In genomic region chr6:151154418-151154817, GRCh38 we compare ENCODE assay signal across 12 cellular contexts.
DNase-seq lines count a peak whose midpoint lies in the region; ATAC-seq and TF ChIP-seq lines count a peak whose summit lies in the region.
"Had no signal": no experiment of that assay in that cellular context is flagged by ENCODE, and none has a peak within 500 bp of the region (broad histone marks: within the 10 kb centered on the region; RNA-seq: fewer than 3 reads in every experiment).

No MANE protein-coding gene starts in this region.

- H3K27me3 Mint-ChIP-seq in MCF 10A (ENCODE audit: insufficient read depth, unreplicated experiment) = peaks cover 24% of the 10 kb centered on the region

- no peaks in the 10 kb centered on the region for H3K36me3 ChIP-seq in mammary epithelial cell (ENCODE audit: insufficient read depth, low read length)
- H3K36me3 ChIP-seq in brain microvascular endothelial cell (replicated peaks) = no peaks in the 10 kb centered on the region
- no peaks in the 10 kb centered on the region for H3K36me3 ChIP-seq in aorta (ENCODE audit: control insufficient read depth in 1 of 2, insufficient read depth in 2 of 2, low read length in 1 of 2)
- H3K36me3 ChIP-seq: upper lobe of right lung had no signal

- no peak overlapping the region for H2AFZ ChIP-seq in mammary epithelial cell (ENCODE audit: low read depth, low read length)

- dilution Hi-C loops in mammary epithelial cell (cut with HindIII; ENCODE audit: low sequenced_read_pairs) = no loop called here

- H3K9me3 ChIP-seq in mammary epithelial cell (replicated peaks; ENCODE audit: insufficient read depth, low read length) (no peaks in the 10 kb centered on the region), aorta (ENCODE audit: control insufficient read depth, low read length) (no peaks in the 10 kb centered on the region)
- H3K9me3 ChIP-seq: upper lobe of right lung had no signal

- H3K4me3 ChIP-seq in mammary epithelial cell (replicated peaks in 1 of 3; ENCODE audit: insufficient read depth in 1 of 3, low read depth in 2 of 3, low read length in 3 of 3) (no peak overlapping the region), brain microvascular endothelial cell (ENCODE audit: low read depth, low read length) (no peak overlapping the region), aorta (ENCODE audit: low read length in 2 of 2) (no peak overlapping the region)
- H3K4me3 ChIP-seq: upper lobe of right lung had no signal

- no peak overlapping the region for H3K9ac ChIP-seq in mammary epithelial cell (ENCODE audit: insufficient read depth, low read length)

- no peaks in the 10 kb centered on the region for H3K4me1 Mint-ChIP-seq in MCF 10A (ENCODE audit: insufficient read depth, unreplicated experiment)

- peak; percentile 22 for DNase-seq in MCF 10A (ENCODE audit: unreplicated experiment)
- no peak for DNase-seq in mammary epithelial cell
- peak; percentile 9 for DNase-seq in brain microvascular endothelial cell
- no peak for DNase-seq in left lobe of liver (ENCODE audit: low spot score)
- DNase-seq in aorta = peak in 1 of 2 donors; percentile 61
- no peak for DNase-seq in stimulated activated naive CD4-positive, alpha-beta T cell treated with Interleukin-2 at 50 U/mL for 16 hours (lab: John Stamatoyannopoulos, UW)
- DNase-seq in NCI-H1092 treated with DMSO at 0.1 percent for 48 hours (lab: John Stamatoyannopoulos, UW) = no peak
- no peak for DNase-seq in CD1c-positive myeloid dendritic cell (ENCODE audit: extremely low spot score)
- DNase-seq: glutamatergic neuron, MM.1S, T1000, upper lobe of right lung had no signal

- TF ChIP-seq CTCF in MCF 10A (IDR thresholded peaks at IDR 0.05; ENCODE audit: unreplicated experiment) (no peak), mammary epithelial cell (conservative IDR thresholded peaks at IDR 0.05 in 1 of 2, IDR thresholded peaks at IDR 0.05 in 1 of 2; ENCODE audit: extremely low read depth in 1 of 2, insufficient read depth in 1 of 2, low read depth in 1 of 2, low read length in 2 of 2) (no peak), brain microvascular endothelial cell (IDR thresholded peaks at IDR 0.05; ENCODE audit: low read depth, low read length, missing control alignments) (no peak)

- 80% methylated on average over 2 of the region's 2 CpGs for WGBS in mammary epithelial cell (ENCODE audit: low coverage, missing lambda C conversion rate)
- WGBS in aorta, 2 donors = 39 to 40% methylated on average over 2 of the region's 2 CpGs

- peak; percentile 43 for ATAC-seq in left lobe of liver
- ATAC-seq in aorta (ENCODE audit: low FRiP score) = peak; percentile 52
- ATAC-seq: upper lobe of right lung had no signal

- CTCF ChIA-PET in MCF 10A (lab: Yijun Ruan, JAX) (interaction anchor here (0.7 kb wide), 1 partner anchor 55 kb away, joined by 4 read pairs; no protein-coding TSS in a partner anchor), mammary epithelial cell (lab: Charles Lee; ENCODE audit: low non-redundant PET) (no interaction called here)

- H3K9me3 Mint-ChIP-seq in MCF 10A (ENCODE audit: unreplicated experiment) = no peaks in the 10 kb centered on the region

- POLR2A ChIA-PET in MCF 10A (lab: Yijun Ruan, JAX) = no interaction called here

- H3K27ac ChIP-seq in mammary epithelial cell (ENCODE audit: insufficient read depth, low read depth, low read length) = no peak overlapping the region
- H3K27ac ChIP-seq in brain microvascular endothelial cell = no peak overlapping the region
- no peak overlapping the region for H3K27ac ChIP-seq in aorta (ENCODE audit: low read depth in 1 of 2, low read length in 2 of 2)
- H3K27ac ChIP-seq: upper lobe of right lung had no signal

- no peak overlapping the region for H3K4me3 Mint-ChIP-seq in MCF 10A (ENCODE audit: unreplicated experiment)

- H3K27me3 ChIP-seq in mammary epithelial cell (ENCODE audit: insufficient read depth, low read length) (no peaks in the 10 kb centered on the region), brain microvascular endothelial cell (replicated peaks) (no peaks in the 10 kb centered on the region), aorta (ENCODE audit: control insufficient read depth in 1 of 2, insufficient read depth in 2 of 2, low read length in 1 of 2) (no peaks in the 10 kb centered on the region)
- H3K27me3 ChIP-seq: upper lobe of right lung had no signal

- no peaks in the 10 kb centered on the region for H4K20me1 ChIP-seq in mammary epithelial cell (ENCODE audit: insufficient read depth, low read length)

- H3K4me2 ChIP-seq in mammary epithelial cell (ENCODE audit: insufficient read depth, low read depth, low read length) = no peak overlapping the region

- H3K4me1 ChIP-seq in mammary epithelial cell (ENCODE audit: insufficient read depth, low read length) (no peaks in the 10 kb centered on the region), aorta (ENCODE audit: control insufficient read depth in 1 of 2, insufficient read depth in 2 of 2, low read length in 2 of 2) (no peaks in the 10 kb centered on the region)
- H3K4me1 ChIP-seq: upper lobe of right lung had no signal

- in situ Hi-C loops in mammary epithelial cell (cut with MboI; ENCODE audit: low sequenced_read_pairs in 2 of 2) (no loop called here), brain microvascular endothelial cell (cut with HindIII; ENCODE audit: low pct_ligation_motif_present, low sequenced_read_pairs) (no loop called here)

- peaks cover 4% of the 10 kb centered on the region for H3K36me3 Mint-ChIP-seq in MCF 10A (ENCODE audit: insufficient read depth, unreplicated experiment)

- no peak overlapping the region for H3K27ac Mint-ChIP-seq in MCF 10A (ENCODE audit: low read depth, unreplicated experiment)

- intact Hi-C loops in MCF 10A (cut with micrococcal nuclease) = no loop called here
- intact Hi-C loops in mammary epithelial cell (cut with micrococcal nuclease) = no loop called here
- intact Hi-C loops in aorta (cut with DNase I) = no loop called here

- no peaks in the 10 kb centered on the region for H3K79me2 ChIP-seq in mammary epithelial cell (ENCODE audit: insufficient read depth, low read length)

- no TSS peak for BruUV-seq in MCF 10A (replicated peaks; lab: Mats Ljungman, UMichigan)
- BruUV-seq in mammary epithelial cell (replicated peaks; lab: Mats Ljungman, UMichigan) = no TSS peak

Comparison
In these comparisons a context has a peak if more than half of its experiments do, and no peak if none do; other contexts are left out.
1. DNase-seq: peak in MCF 10A (single experiment) and brain microvascular endothelial cell (single experiment); none in mammary epithelial cell (single experiment), left lobe of liver (single experiment), stimulated activated naive CD4-positive, alpha-beta T cell treated with Interleukin-2 at 50 U/mL for 16 hours (single experiment), NCI-H1092 treated with DMSO at 0.1 percent for 48 hours (single experiment) and CD1c-positive myeloid dendritic cell (single experiment).